Comparison of ENCODE assay signal across 8 cellular contexts in the genomic region with DNA sequence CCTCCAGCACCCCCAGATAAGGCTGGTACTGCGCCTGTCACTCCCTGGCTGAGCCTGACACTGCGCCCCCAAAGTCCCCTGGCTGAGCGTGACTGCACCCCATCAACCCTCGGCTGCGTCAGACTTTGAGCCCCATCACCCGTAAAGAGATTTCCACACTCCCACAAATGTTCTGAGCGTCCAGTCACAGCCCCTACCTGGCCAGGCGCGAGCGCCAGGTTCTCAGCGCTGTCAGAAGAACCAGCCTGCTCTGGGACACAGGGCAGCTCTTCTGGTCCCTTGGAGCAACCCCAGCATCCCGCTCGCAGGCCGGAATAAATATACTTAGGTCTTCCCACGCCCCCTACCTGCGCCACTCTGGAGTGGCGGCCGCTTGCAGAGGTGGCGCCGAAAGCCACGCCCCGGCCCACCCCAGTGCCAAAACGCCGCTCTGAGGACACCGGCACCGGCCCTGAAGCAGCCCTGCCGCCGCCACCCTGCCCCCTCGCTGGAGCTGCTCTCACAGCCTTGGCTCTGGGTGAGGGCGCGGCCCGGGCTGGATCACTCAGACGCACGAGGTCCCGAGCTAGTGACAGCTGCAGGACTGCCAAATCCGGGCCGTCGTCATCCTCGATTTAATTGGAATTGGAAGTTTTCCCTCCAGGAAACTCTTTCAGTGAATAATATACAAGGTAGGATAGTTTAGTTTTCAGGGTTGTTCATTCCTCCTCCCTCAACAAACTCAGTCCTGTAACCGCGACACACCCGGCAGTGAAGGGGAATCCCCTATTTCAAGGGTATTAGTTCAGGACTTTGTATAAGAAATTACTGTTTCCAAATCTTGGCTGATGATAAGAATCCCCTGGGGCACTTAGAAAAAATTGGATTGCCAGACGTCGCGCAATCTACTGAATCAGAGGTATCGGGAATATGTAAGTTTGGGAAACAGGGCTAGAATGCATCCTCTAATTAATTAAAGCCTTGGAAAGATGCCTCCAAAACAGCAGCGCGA. TPM values are rescaled to one million over a fixed set of nuclear protein-coding genes. Genes with fewer than 3 reads are reported as not detected.
DNase-seq lines count a peak whose midpoint lies in the region; ATAC-seq and TF ChIP-seq lines count a peak whose summit lies in the region.

No MANE protein-coding gene starts in this region.

- peaks cover 36% of the 10 kb centered on the region for H3K79me2 ChIP-seq in PC-9 (ENCODE audit: low read depth)

- POLR2A ChIA-PET in PC-9 (lab: Charles Lee; ENCODE audit: unreplicated experiment), result interaction anchor here (0.6 to 0.7 kb wide), 4 partner anchors 10 to 1877 kb away, joined by 3 to 4 read pairs (median 3); no protein-coding TSS in a partner anchor

- H3K36me3 ChIP-seq in PC-9 (ENCODE audit: low read depth), result no peaks in the 10 kb centered on the region
- no peaks in the 10 kb centered on the region for H3K36me3 ChIP-seq in neutrophil
- H3K36me3 ChIP-seq in thoracic aorta, result no peaks in the 10 kb centered on the region

- no peaks in the 10 kb centered on the region for H3K9me2 ChIP-seq in PC-9 (ENCODE audit: insufficient read depth)

- H2AFZ ChIP-seq in PC-9, result peak overlapping the region; percentile 84

- BruUV-seq in PC-9 (replicated peaks; lab: Mats Ljungman, UMichigan), result TSS peak; percentile 26

- H3K9me3 ChIP-seq in PC-9 (ENCODE audit: insufficient read depth, low read depth), result no peaks in the 10 kb centered on the region
- H3K9me3 ChIP-seq in neutrophil, result no peaks in the 10 kb centered on the region
- no peaks in the 10 kb centered on the region for H3K9me3 ChIP-seq in thoracic aorta

- H3K27me3 ChIP-seq in PC-9 (ENCODE audit: insufficient read depth, low read depth) (no peaks in the 10 kb centered on the region), neutrophil (peaks cover 22% of the 10 kb centered on the region), thoracic aorta (replicated peaks; ENCODE audit: insufficient read depth) (no peaks in the 10 kb centered on the region)

- TF ChIP-seq CTCF in PC-9 (conservative IDR thresholded peaks at IDR 0.05) (peak; percentile 63), neutrophil (IDR thresholded peaks at IDR 0.05) (no peak), thoracic aorta (IDR thresholded peaks at IDR 0.05) (peak; percentile 25)

- peaks cover 40% of the 10 kb centered on the region for H3K4me1 ChIP-seq in PC-9 (replicated peaks; ENCODE audit: insufficient read depth)
- peaks cover 38 to 42% of the 10 kb centered on the region in 2 experiments for H3K4me1 ChIP-seq in neutrophil (ENCODE audit: control insufficient read depth in 1 of 2, insufficient read depth in 1 of 2, low read depth in 1 of 2, low read length in 1 of 2)
- H3K4me1 ChIP-seq in thoracic aorta (ENCODE audit: control insufficient read depth in 1 of 2, low read depth in 2 of 2), result peaks cover 9 to 26% of the 10 kb centered on the region in 2 donors

- ATAC-seq in GM18907 (IDR thresholded peaks at IDR 0.05; ENCODE audit: unreplicated experiment), result peak; percentile 54
- peak; percentile 39 for ATAC-seq in HG03135 (IDR thresholded peaks at IDR 0.05; ENCODE audit: unreplicated experiment)
- peak; percentile 9 for ATAC-seq in thoracic aorta (ENCODE audit: insufficient number of reproducible peaks, low FRiP score, low read depth)

- CTCF ChIA-PET in PC-9 (lab: Charles Lee), result interaction anchor here (0.7 to 2.2 kb wide), 4 partner anchors 42 to 164 kb away, joined by 3 to 6 read pairs (median 4); no protein-coding TSS in a partner anchor

- peaks cover 18% of the 10 kb centered on the region; the same call in 1 of the 2 replicates for H3F3A ChIP-seq in PC-9 (ENCODE audit: insufficient read depth, low read depth)

- DNase-seq in AG08395 (ENCODE audit: low spot score) (peak; percentile 43), PC-9 (peak; percentile 75 to 84), germinal center (ENCODE audit: low spot score) (peak; percentile 64), thoracic aorta (ENCODE audit: low spot score) (peak; percentile 69)
- peak; percentile 63 for DNase-seq in activated effector memory CD4-positive, alpha-beta T cell treated with Interleukin-2 at 50 U/mL for 16 hours

- H3K27ac ChIP-seq in PC-9 (no peak overlapping the region; the same call in 1 of the 2 replicates), neutrophil (peak overlapping the region; percentile 95), thoracic aorta (peak overlapping the region; percentile 65 to 72)

- H4K20me1 ChIP-seq in PC-9 (ENCODE audit: insufficient read depth), result peaks cover 23% of the 10 kb centered on the region

- peak overlapping the region; percentile 94 for H3K4me2 ChIP-seq in PC-9

- intact Hi-C loops in PC-9 (cut with micrococcal nuclease; ENCODE audit: unreplicated experiment), result loop anchor here (1.0 to 10.0 kb wide), 5 partner anchors 43 to 484 kb away; no protein-coding TSS in a partner anchor

- H3K4me3 ChIP-seq in PC-9 (peak overlapping the region; percentile 64), neutrophil (ENCODE audit: low read depth in 1 of 2, low read length in 1 of 2) (peak overlapping the region; percentile 97), thoracic aorta (peak overlapping the region; percentile 93)

RNA-seq across cellular contexts. Expression of a gene that starts 1.2 kb away (rescaled TPM):
- total RNA-seq in PC-9 (2021) (60.7 and 77.0 TPM in 2 replicates), thoracic aorta (100 to 1,000 TPM in 1 of 2 donors, 10 to 100 TPM in 1; 69.7 to 218 TPM)
